Comparison of ENCODE assay signal across 14 cellular contexts in the genomic region with DNA sequence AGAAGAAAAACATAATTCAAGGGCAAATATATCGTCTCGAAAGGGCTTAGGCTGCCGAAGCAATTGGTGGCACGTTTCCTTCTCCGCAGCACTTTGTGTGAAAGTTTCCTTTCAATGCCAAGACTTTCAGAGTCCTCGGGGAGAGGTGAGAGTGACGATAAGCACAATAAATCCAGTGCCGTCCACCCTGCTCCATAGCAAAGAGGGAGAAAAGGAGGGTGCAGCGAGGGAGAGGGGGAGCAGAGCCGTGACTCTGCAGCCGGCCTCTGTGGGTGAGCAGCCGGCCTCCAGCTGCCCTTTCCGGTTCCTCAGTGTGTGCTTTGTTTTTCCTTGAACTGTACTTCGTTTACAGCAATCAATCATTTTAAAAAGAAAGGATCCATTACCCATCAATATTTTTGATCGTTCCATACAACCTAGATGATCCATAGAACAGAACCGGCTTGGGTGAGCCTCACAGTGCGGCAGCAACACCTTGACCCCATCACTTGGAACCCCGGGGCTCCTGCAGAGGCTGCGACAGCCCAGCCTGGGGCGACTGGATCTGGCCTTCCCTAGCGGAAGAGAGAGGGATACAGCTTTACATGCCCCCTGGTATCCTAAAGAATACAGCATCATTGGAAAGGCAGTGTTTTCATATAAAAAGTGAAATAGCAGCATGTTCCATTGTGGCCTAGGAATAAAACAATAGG.
"Had no signal": no experiment of that assay in that cellular context is flagged by ENCODE, and none has a peak within 500 bp of the region (broad histone marks: within the 10 kb centered on the region; RNA-seq: fewer than 3 reads in every experiment).

No MANE protein-coding gene starts in this region.

- H3K4me2 ChIP-seq: hepatocyte had no signal

- H3K27me3 ChIP-seq: hepatocyte, ovary, SJCRH30 had no signal

- H3K27ac Mint-ChIP-seq: activated CD4-positive, alpha-beta memory T cell treated with anti-CD3 and anti-CD28 coated beads for 36 hours; activated naive CD8-positive, alpha-beta T cell treated with anti-CD3 and anti-CD28 coated beads, Interleukin-2, amount 50 U/mL, for 24 hours; activated T-helper 1 cell treated with anti-CD3 and anti-CD28 coated beads, Interleukin-12 subunit alpha, Interleukin-12 subunit beta, Interleukin-2, Interleukin-4 antibody, amounts not matched to agents 30 ng/mL and 10 ng/mL and 1 ng/mL, durations not matched to agents 14 hours and 24 hours and 36 hours; natural killer cell had no signal

- DNase-seq: activated CD4-positive, alpha-beta memory T cell treated with anti-CD3 and anti-CD28 coated beads for 36 hours; activated naive CD4-positive, alpha-beta T cell; activated naive CD8-positive, alpha-beta T cell treated with anti-CD3 and anti-CD28 coated beads, Interleukin-2, amount 50 U/mL, for 24 hours; caudate nucleus; effector CD8-positive, alpha-beta T cell; kidney; natural killer cell; SJCRH30; small intestine had no signal

- H3K27me3 Mint-ChIP-seq: activated CD4-positive, alpha-beta memory T cell treated with anti-CD3 and anti-CD28 coated beads for 36 hours had no signal

- H3K36me3 Mint-ChIP-seq: activated CD4-positive, alpha-beta memory T cell treated with anti-CD3 and anti-CD28 coated beads for 36 hours; natural killer cell had no signal

- H2AFZ ChIP-seq: hepatocyte had no signal

- H3K4me1 Mint-ChIP-seq: activated naive CD8-positive, alpha-beta T cell treated with anti-CD3 and anti-CD28 coated beads, Interleukin-2, amount 50 U/mL, for 24 hours; natural killer cell had no signal

- H3K9me3 Mint-ChIP-seq: activated CD4-positive, alpha-beta memory T cell treated with anti-CD3 and anti-CD28 coated beads for 36 hours; activated naive CD8-positive, alpha-beta T cell treated with anti-CD3 and anti-CD28 coated beads, Interleukin-2, amount 50 U/mL, for 24 hours; activated T-helper 1 cell treated with anti-CD3 and anti-CD28 coated beads, Interleukin-12 subunit alpha, Interleukin-12 subunit beta, Interleukin-2, Interleukin-4 antibody, amounts not matched to agents 30 ng/mL and 10 ng/mL and 1 ng/mL, durations not matched to agents 14 hours and 24 hours and 36 hours; natural killer cell had no signal

- H3K4me3 ChIP-seq: coronary artery, hepatocyte, ovary, SJCRH30 had no signal

- H3K4me3 Mint-ChIP-seq: activated CD4-positive, alpha-beta memory T cell treated with anti-CD3 and anti-CD28 coated beads for 36 hours; activated naive CD8-positive, alpha-beta T cell treated with anti-CD3 and anti-CD28 coated beads, Interleukin-2, amount 50 U/mL, for 24 hours; activated T-helper 1 cell treated with anti-CD3 and anti-CD28 coated beads, Interleukin-12 subunit alpha, Interleukin-12 subunit beta, Interleukin-2, Interleukin-4 antibody, amounts not matched to agents 30 ng/mL and 10 ng/mL and 1 ng/mL, durations not matched to agents 14 hours and 24 hours and 36 hours; natural killer cell had no signal

- H3K27ac ChIP-seq: coronary artery, hepatocyte, ovary, SJCRH30, VCaP had no signal

- H3K4me1 ChIP-seq: SJCRH30 had no signal

- ATAC-seq: activated naive CD8-positive, alpha-beta T cell treated with anti-CD3 and anti-CD28 coated beads, Interleukin-2, amount 50 U/mL, for 24 hours; natural killer cell had no signal

- H3K9me3 ChIP-seq: ovary, SJCRH30 had no signal

- H3K36me3 ChIP-seq: ovary, SJCRH30 had no signal

- H3K79me2 ChIP-seq: hepatocyte had no signal
